Comparison of ENCODE assay signal across 21 cellular contexts in the genomic region with DNA sequence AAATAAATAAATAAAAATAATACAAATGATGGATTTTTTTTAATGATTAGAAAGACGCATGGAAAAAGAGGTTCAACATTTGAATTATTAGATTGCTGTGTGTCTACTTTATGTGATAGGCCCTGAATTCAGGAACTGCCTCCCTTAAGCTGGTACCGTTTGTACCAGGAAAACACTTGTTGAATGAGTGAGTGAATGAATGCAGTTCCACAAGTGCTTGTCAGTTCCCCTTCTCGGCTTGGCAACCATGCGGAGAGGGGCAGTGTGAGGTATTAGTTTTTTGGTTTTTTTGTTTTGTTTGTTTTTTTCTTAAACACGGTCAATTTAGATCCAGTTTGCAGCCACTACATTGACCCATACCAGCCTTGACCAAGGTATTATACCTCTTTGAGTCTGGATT. TPM values are rescaled to one million over a fixed set of nuclear protein-coding genes. Genes with fewer than 3 reads are reported as not detected.
DNase-seq lines count a peak whose midpoint lies in the region; ATAC-seq and TF ChIP-seq lines count a peak whose summit lies in the region.
"Had no signal": no experiment of that assay in that cellular context is flagged by ENCODE, and none has a peak within 500 bp of the region (broad histone marks: within the 10 kb centered on the region; RNA-seq: fewer than 3 reads in every experiment).

No MANE protein-coding gene starts in this region.

- no peak for TF ChIP-seq CTCF in neural crest cell (conservative IDR thresholded peaks at IDR 0.05)

- no peak overlapping the region for H3K4me3 Mint-ChIP-seq in activated CD4-positive, alpha-beta T cell treated with anti-CD3 and anti-CD28 coated beads, Interleukin-2, amount 10 ng/mL, durations not matched to agents 24 days and 14 days
- H3K4me3 Mint-ChIP-seq in T-helper 17 cell, result peak overlapping the region; percentile 19
- peak overlapping the region; percentile 33 for H3K4me3 Mint-ChIP-seq in neural crest cell

- H3K36me3 Mint-ChIP-seq in activated CD4-positive, alpha-beta T cell treated with anti-CD3 and anti-CD28 coated beads, Interleukin-2, amount 10 ng/mL, durations not matched to agents 24 days and 14 days (ENCODE audit: low read depth), result no peaks in the 10 kb centered on the region
- H3K36me3 Mint-ChIP-seq in T-helper 17 cell (ENCODE audit: low read depth) (peaks cover 2% of the 10 kb centered on the region), neural crest cell (ENCODE audit: low read depth) (no peaks in the 10 kb centered on the region)

- no peak overlapping the region for H3K27ac Mint-ChIP-seq in activated CD4-positive, alpha-beta T cell treated with anti-CD3 and anti-CD28 coated beads, Interleukin-2, amount 10 ng/mL, durations not matched to agents 24 days and 14 days
- H3K27ac Mint-ChIP-seq in T-helper 17 cell (no peak overlapping the region), neural crest cell (ENCODE audit: unreplicated experiment) (no peak overlapping the region)
- H3K27ac Mint-ChIP-seq: B cell had no signal

- no peaks in the 10 kb centered on the region for H3K9me3 Mint-ChIP-seq in activated CD4-positive, alpha-beta T cell treated with anti-CD3 and anti-CD28 coated beads, Interleukin-2, amount 10 ng/mL, durations not matched to agents 24 days and 14 days
- no peaks in the 10 kb centered on the region for H3K9me3 Mint-ChIP-seq in neural crest cell
- H3K9me3 Mint-ChIP-seq: CD4-positive, alpha-beta memory T cell; CD8-positive, alpha-beta memory T cell had no signal

- ATAC-seq in T-helper 17 cell, result no peak
- ATAC-seq: A549, GM12878 had no signal

- H3K27me3 Mint-ChIP-seq in activated CD4-positive, alpha-beta T cell treated with anti-CD3 and anti-CD28 coated beads, Interleukin-2, amount 10 ng/mL, durations not matched to agents 24 days and 14 days, result peaks cover 29% of the 10 kb centered on the region
- H3K27me3 Mint-ChIP-seq in T-helper 17 cell (peaks cover 7% of the 10 kb centered on the region), neural crest cell (ENCODE audit: low read depth) (peaks cover 3% of the 10 kb centered on the region)
- H3K27me3 Mint-ChIP-seq: B cell; CD4-positive, alpha-beta memory T cell had no signal

- no peaks in the 10 kb centered on the region for H3K9me3 ChIP-seq in T-helper 17 cell (ENCODE audit: control insufficient read depth, low read length, poor library complexity, severe bottlenecking)
- H3K9me3 ChIP-seq: A549; BLaER1 treated with 17β-estradiol and CSF1 and Interleukin-3, amounts not matched to agents 10 nM and 100 nM had no signal

- DNase-seq in activated CD4-positive, alpha-beta T cell treated with anti-CD3 and anti-CD28 coated beads, Interleukin-2, amount 10 ng/mL, durations not matched to agents 24 days and 14 days, result peak; percentile 53
- no peak for DNase-seq in activated CD4-positive, alpha-beta T cell treated with anti-CD3 and anti-CD28 coated beads for 48 hours
- no peak for DNase-seq in T-helper 17 cell
- no peak for DNase-seq in neural crest cell (ENCODE audit: low read depth, low spot score)
- DNase-seq in HCEC 1CT, result no peak
- DNase-seq in Kasumi-1 (lab: John Stamatoyannopoulos, UW), result no peak
- DNase-seq: AML-193; CD4-positive, alpha-beta memory T cell; CD8-positive, alpha-beta memory T cell; COR-L47; DMS 273 treated with DMSO at 0.1 percent for 48 hours; DMS153; DMS53; DMS79; DND-41; EL; GDM1 had no signal

- H3K4me1 Mint-ChIP-seq in activated CD4-positive, alpha-beta T cell treated with anti-CD3 and anti-CD28 coated beads, Interleukin-2, amount 10 ng/mL, durations not matched to agents 24 days and 14 days, result peaks cover 24% of the 10 kb centered on the region
- peaks cover 25% of the 10 kb centered on the region for H3K4me1 Mint-ChIP-seq in T-helper 17 cell
- H3K4me1 Mint-ChIP-seq in neural crest cell, result peaks cover 36% of the 10 kb centered on the region

- intact Hi-C loops in activated CD4-positive, alpha-beta T cell treated with anti-CD3 and anti-CD28 coated beads, Interleukin-2, amount 10 ng/mL, durations not matched to agents 24 days and 14 days (cut with micrococcal nuclease), result loop anchor here (5.0 to 10.0 kb wide), 3 partner anchors 65 to 1113 kb away; a partner anchor contains a TSS

RNA-seq across cellular contexts. Expression of a gene that starts 2.1 kb away (rescaled TPM):
- 11.1 and 14.5 TPM in 2 replicates for total RNA-seq in activated CD4-positive, alpha-beta T cell treated with anti-CD3 and anti-CD28 coated beads, Interleukin-2, amount 10 ng/mL, durations not matched to agents 24 days and 14 days
- total RNA-seq in T-helper 17 cell, result 10 to 100 TPM; 12.2 to 19.4 TPM
- 34.3 and 37.4 TPM in 2 replicates for total RNA-seq in neural crest cell
